25 cellular contexts compared by ENCODE assay signal in the genomic region with DNA sequence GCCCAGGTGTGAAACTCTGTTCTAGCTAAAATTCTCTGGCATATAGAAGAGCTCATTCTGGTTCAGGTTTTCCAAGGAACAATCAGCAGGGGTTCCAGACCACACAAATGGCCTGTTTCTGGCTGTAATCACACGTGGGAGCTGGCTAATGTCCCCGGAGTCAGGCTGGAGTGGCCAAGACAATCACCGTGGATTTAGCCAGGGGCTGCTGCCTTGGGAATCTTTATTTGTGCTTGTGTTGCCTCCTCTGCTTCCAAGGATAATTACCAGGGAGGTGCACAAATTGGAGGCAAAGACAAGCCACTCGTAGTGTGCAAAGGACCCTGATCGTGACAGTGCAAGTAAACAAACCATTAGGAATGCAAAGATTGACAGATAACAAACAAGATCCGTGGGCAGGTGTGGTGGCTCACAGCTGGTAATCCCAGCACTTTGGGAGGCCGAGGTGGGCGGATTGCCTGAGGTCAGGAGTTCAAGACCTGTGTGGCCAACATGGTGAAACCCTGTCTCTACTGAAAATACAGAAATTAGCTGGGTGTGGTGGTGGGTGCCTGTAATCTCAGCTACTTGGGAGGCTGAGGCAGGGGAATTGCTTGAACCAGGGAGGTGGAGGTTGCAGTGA.
A peak's percentile ranks its signal among the peaks of the same experiment; 100 is the strongest.
DNase-seq lines count a peak whose midpoint lies in the region; ATAC-seq lines count a peak whose summit lies in the region.
"Had no signal": no experiment of that assay in that cellular context is flagged by ENCODE, and none has a peak within 500 bp of the region (broad histone marks: within the 10 kb centered on the region; RNA-seq: fewer than 3 reads in every experiment).

No MANE protein-coding gene starts in this region.

- intact Hi-C loops in posterior vena cava (cut with DNase I) = no loop called here
- intact Hi-C loops in activated CD4-positive, alpha-beta T cell treated with anti-CD3 and anti-CD28 coated beads, Interleukin-2, amount 10 ng/mL, durations not matched to agents 24 days and 14 days (cut with micrococcal nuclease) = no loop called here

- no peak for ATAC-seq in GM19328 (IDR thresholded peaks at IDR 0.05; ENCODE audit: unreplicated experiment)
- ATAC-seq: lower lobe of right lung; natural killer cell treated with Interleukin-12 subunit alpha and Interleukin-12 subunit beta and Interleukin-15 and Interleukin-18, amount 100 ng/mL, for 72 hours had no signal

- H3K27ac Mint-ChIP-seq in activated CD4-positive, alpha-beta T cell treated with anti-CD3 and anti-CD28 coated beads, Interleukin-2, amount 10 ng/mL, durations not matched to agents 24 days and 14 days = no peak overlapping the region
- H3K27ac Mint-ChIP-seq: activated naive CD4-positive, alpha-beta T cell treated with anti-CD3 and anti-CD28 coated beads, Interleukin-2, amount 10 ng/mL, durations not matched to agents 7 days and 5 days; natural killer cell treated with Interleukin-12 subunit alpha and Interleukin-12 subunit beta and Interleukin-15 and Interleukin-18, amount 100 ng/mL, for 72 hours; type B pancreatic cell had no signal

- peak; percentile 22 for DNase-seq in NCI-H1092 (lab: John Stamatoyannopoulos, UW)
- peak; percentile 75 for DNase-seq in NCI-H2227 (lab: John Stamatoyannopoulos, UW; ENCODE audit: unreplicated experiment)
- DNase-seq in SK-N-DZ (ENCODE audit: low spot score) = peak; percentile 52
- peak; percentile 50 for DNase-seq in posterior vena cava (ENCODE audit: low spot score)
- no peak for DNase-seq in DMS79 (lab: John Stamatoyannopoulos, UW)
- DNase-seq in activated CD4-positive, alpha-beta T cell treated with anti-CD3 and anti-CD28 coated beads, Interleukin-2, amount 10 ng/mL, durations not matched to agents 24 days and 14 days = no peak
- DNase-seq: activated CD4-positive, alpha-beta T cell treated with anti-CD3 and anti-CD28 coated beads, Interleukin-2, amount 50 U/mL, for 48 hours; activated CD4-positive, CD25-positive, alpha-beta regulatory T cell; activated CD8-positive, alpha-beta memory T cell treated with anti-CD3 and anti-CD28 coated beads, Interleukin-2, amount 50 U/mL, for 48 hours; activated naive CD4-positive, alpha-beta T cell treated with anti-CD3 and anti-CD28 coated beads, Interleukin-2, amount 10 ng/mL, durations not matched to agents 7 days and 5 days; amygdala; Caco-2; colonic mucosa; DND-41; effector memory CD4-positive, alpha-beta T cell; erythroblast; head of caudate nucleus; lower lobe of right lung; NCI-H2081; NCI-H510A; ovary; T-helper 1 cell had no signal

- no peak overlapping the region for H3K4me3 Mint-ChIP-seq in activated CD4-positive, alpha-beta T cell treated with anti-CD3 and anti-CD28 coated beads, Interleukin-2, amount 10 ng/mL, durations not matched to agents 24 days and 14 days
- H3K4me3 Mint-ChIP-seq: activated naive CD4-positive, alpha-beta T cell treated with anti-CD3 and anti-CD28 coated beads, Interleukin-2, amount 10 ng/mL, durations not matched to agents 7 days and 5 days; natural killer cell treated with Interleukin-12 subunit alpha and Interleukin-12 subunit beta and Interleukin-15 and Interleukin-18, amount 100 ng/mL, for 72 hours; type B pancreatic cell had no signal

- no peaks in the 10 kb centered on the region for H3K36me3 Mint-ChIP-seq in activated CD4-positive, alpha-beta T cell treated with anti-CD3 and anti-CD28 coated beads, Interleukin-2, amount 10 ng/mL, durations not matched to agents 24 days and 14 days (ENCODE audit: low read depth)
- H3K36me3 Mint-ChIP-seq: activated naive CD4-positive, alpha-beta T cell treated with anti-CD3 and anti-CD28 coated beads, Interleukin-2, amount 10 ng/mL, durations not matched to agents 7 days and 5 days; natural killer cell treated with Interleukin-12 subunit alpha and Interleukin-12 subunit beta and Interleukin-15 and Interleukin-18, amount 100 ng/mL, for 72 hours; type B pancreatic cell had no signal

- no peaks in the 10 kb centered on the region for H3K4me1 Mint-ChIP-seq in activated CD4-positive, alpha-beta T cell treated with anti-CD3 and anti-CD28 coated beads, Interleukin-2, amount 10 ng/mL, durations not matched to agents 24 days and 14 days
- H3K4me1 Mint-ChIP-seq: activated naive CD4-positive, alpha-beta T cell treated with anti-CD3 and anti-CD28 coated beads, Interleukin-2, amount 10 ng/mL, durations not matched to agents 7 days and 5 days had no signal

- no peaks in the 10 kb centered on the region for H3K9me3 Mint-ChIP-seq in activated CD4-positive, alpha-beta T cell treated with anti-CD3 and anti-CD28 coated beads, Interleukin-2, amount 10 ng/mL, durations not matched to agents 24 days and 14 days
- H3K9me3 Mint-ChIP-seq: activated naive CD4-positive, alpha-beta T cell treated with anti-CD3 and anti-CD28 coated beads, Interleukin-2, amount 10 ng/mL, durations not matched to agents 7 days and 5 days; natural killer cell treated with Interleukin-12 subunit alpha and Interleukin-12 subunit beta and Interleukin-15 and Interleukin-18, amount 100 ng/mL, for 72 hours; type B pancreatic cell had no signal

- H3K27me3 Mint-ChIP-seq in activated CD4-positive, alpha-beta T cell treated with anti-CD3 and anti-CD28 coated beads, Interleukin-2, amount 10 ng/mL, durations not matched to agents 24 days and 14 days = peaks cover 13% of the 10 kb centered on the region

Comparison
In these comparisons a context has a peak if more than half of its experiments do, and no peak if none do; other contexts are left out.
1. DNase-seq: peak in NCI-H1092 (single experiment), NCI-H2227 (single experiment), SK-N-DZ (single experiment) and posterior vena cava (single experiment); none in DMS79 (single experiment) and activated CD4-positive, alpha-beta T cell treated with anti-CD3 and anti-CD28 coated beads, Interleukin-2, amount 10 ng/mL, durations not matched to agents 24 days and 14 days (single experiment).